1 cellular context compared by ENCODE assay signal in the genomic region with DNA sequence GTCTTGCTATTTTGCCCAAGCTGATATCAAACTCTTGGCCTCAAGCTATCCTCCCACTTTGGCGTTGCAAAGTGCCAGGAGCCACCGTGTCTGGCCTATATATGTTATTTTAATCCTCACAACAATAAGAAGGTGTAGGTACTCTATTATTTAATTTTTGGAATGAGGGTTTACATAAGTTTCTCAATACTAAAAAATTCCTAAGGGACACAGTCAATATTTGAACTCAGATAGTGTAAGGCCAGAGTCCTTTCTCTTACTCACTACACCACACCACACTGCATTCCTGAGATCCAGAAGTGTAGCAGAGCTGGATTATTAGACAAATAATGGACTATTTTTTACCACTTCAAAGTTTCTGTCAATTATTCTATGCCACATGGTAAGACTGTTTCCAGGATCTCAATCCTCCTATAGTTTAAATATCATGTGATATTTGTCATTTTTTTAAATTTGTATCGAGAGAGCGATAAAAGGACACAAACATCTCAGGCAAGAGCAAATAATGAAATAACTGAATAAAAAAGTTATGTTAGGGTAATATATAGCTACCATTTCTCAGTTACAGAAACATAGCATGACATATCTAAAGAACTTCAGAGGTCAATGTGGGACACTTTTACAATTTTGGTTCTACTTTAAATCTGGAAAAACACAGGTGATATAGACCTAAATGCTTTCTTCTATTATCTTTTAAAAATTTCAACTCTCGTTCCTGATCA.
TF ChIP-seq lines count a peak whose summit lies in the region.

No MANE protein-coding gene starts in this region.

TF ChIP-seq in HepG2, 621 proteins besides CTCF, POLR2A, EP300 and RAD21 (continued from another document and continues in another):
- TF ChIP-seq, protein P1, sequence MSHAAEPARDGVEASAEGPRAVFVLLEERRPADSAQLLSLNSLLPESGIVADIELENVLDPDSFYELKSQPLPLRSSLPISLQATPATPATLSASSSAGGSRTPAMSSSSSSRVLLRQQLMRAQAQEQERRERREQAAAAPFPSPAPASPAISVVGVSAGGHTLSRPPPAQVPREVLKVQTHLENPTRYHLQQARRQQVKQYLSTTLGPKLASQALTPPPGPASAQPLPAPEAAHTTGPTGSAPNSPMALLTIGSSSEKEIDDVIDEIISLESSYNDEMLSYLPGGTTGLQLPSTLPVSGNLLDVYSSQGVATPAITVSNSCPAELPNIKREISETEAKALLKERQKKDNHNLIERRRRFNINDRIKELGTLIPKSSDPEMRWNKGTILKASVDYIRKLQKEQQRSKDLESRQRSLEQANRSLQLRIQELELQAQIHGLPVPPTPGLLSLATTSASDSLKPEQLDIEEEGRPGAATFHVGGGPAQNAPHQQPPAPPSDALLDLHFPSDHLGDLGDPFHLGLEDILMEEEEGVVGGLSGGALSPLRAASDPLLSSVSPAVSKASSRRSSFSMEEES (CRISPR knock-in tag; IDR thresholded peaks at IDR 0.05): peak; percentile 74
- TF ChIP-seq ISX (CRISPR knock-in tag; conservative IDR thresholded peaks at IDR 0.05) (no peak), ZFP37 (CRISPR knock-in tag; IDR thresholded peaks at IDR 0.05; ENCODE audit: borderline replicate concordance) (no peak), ZFP1 (CRISPR knock-in tag; IDR thresholded peaks at IDR 0.05) (0 out of 2 replicates have a peak, but pooled peaks have one; percentile 69), CHCHD3 (CRISPR knock-in tag; IDR thresholded peaks at IDR 0.05) (no peak), ZNF83 (CRISPR knock-in tag; IDR thresholded peaks at IDR 0.05; ENCODE audit: borderline replicate concordance) (no peak), ZNF205 (CRISPR knock-in tag; IDR thresholded peaks at IDR 0.05) (peak; percentile 68; the same call in 1 of the 2 replicates), ZBTB1 (CRISPR knock-in tag; IDR thresholded peaks at IDR 0.05; ENCODE audit: borderline replicate concordance) (no peak), KDM5A (IDR thresholded peaks at IDR 0.05; ENCODE audit: borderline replicate concordance, low read length) (no peak; the same call in 1 of the 2 replicates), ZNF18 (CRISPR knock-in tag; IDR thresholded peaks at IDR 0.05; ENCODE audit: insufficient replicate concordance) (no peak), THAP9 (CRISPR knock-in tag; IDR thresholded peaks at IDR 0.05; ENCODE audit: borderline replicate concordance) (no peak), RBM39 (IDR thresholded peaks at IDR 0.05; ENCODE audit: low read depth, low read length, poor library complexity, severe bottlenecking) (no peak), IRF9 (CRISPR knock-in tag; IDR thresholded peaks at IDR 0.05; ENCODE audit: borderline replicate concordance) (no peak), AGO1 (IDR thresholded peaks at IDR 0.05; ENCODE audit: low read depth, low read length, poor library complexity, severe bottlenecking) (no peak), DZIP1 (CRISPR knock-in tag; IDR thresholded peaks at IDR 0.05) (no peak), KDM6A (CRISPR knock-in tag; IDR thresholded peaks at IDR 0.05; ENCODE audit: low read depth) (peak; percentile 81), SAP130 (CRISPR knock-in tag; IDR thresholded peaks at IDR 0.05; ENCODE audit: low read depth) (peak; percentile 82), ZNF713 (CRISPR knock-in tag; IDR thresholded peaks at IDR 0.05) (no peak), ZNF740 (CRISPR knock-in tag; IDR thresholded peaks at IDR 0.05) (no peak), GFI1 (CRISPR knock-in tag; IDR thresholded peaks at IDR 0.05; ENCODE audit: borderline replicate concordance) (peak; percentile 77; the same call in 1 of the 2 replicates), SPEN (CRISPR knock-in tag; IDR thresholded peaks at IDR 0.05; ENCODE audit: low read depth) (no peak)
- TF ChIP-seq, protein P2, sequence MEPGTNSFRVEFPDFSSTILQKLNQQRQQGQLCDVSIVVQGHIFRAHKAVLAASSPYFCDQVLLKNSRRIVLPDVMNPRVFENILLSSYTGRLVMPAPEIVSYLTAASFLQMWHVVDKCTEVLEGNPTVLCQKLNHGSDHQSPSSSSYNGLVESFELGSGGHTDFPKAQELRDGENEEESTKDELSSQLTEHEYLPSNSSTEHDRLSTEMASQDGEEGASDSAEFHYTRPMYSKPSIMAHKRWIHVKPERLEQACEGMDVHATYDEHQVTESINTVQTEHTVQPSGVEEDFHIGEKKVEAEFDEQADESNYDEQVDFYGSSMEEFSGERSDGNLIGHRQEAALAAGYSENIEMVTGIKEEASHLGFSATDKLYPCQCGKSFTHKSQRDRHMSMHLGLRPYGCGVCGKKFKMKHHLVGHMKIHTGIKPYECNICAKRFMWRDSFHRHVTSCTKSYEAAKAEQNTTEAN (CRISPR knock-in tag; conservative IDR thresholded peaks at IDR 0.05): peak; percentile 78; the same call in 1 of the 2 replicates
- TF ChIP-seq, protein P3, sequence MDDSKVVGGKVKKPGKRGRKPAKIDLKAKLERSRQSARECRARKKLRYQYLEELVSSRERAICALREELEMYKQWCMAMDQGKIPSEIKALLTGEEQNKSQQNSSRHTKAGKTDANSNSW (CRISPR knock-in tag; IDR thresholded peaks at IDR 0.05; ENCODE audit: borderline replicate concordance): no peak
- TF ChIP-seq, protein P4, sequence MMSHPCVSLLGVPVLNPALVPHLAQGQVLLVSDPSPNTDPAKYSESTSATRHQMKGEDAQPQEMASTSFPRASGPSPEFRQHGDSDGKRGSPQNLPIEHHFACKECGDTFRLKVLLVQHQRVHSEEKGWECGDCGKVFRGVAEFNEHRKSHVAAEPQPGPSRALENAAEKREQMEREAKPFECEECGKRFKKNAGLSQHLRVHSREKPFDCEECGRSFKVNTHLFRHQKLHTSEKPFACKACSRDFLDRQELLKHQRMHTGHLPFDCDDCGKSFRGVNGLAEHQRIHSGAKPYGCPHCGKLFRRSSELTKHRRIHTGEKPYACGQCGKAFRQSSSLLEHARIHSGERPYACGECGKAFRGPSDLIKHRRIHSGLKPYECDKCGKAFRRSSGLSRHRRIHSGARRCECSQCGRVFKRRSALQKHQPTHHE (CRISPR knock-in tag; IDR thresholded peaks at IDR 0.05; ENCODE audit: borderline replicate concordance): no peak
- TF ChIP-seq, protein P5, sequence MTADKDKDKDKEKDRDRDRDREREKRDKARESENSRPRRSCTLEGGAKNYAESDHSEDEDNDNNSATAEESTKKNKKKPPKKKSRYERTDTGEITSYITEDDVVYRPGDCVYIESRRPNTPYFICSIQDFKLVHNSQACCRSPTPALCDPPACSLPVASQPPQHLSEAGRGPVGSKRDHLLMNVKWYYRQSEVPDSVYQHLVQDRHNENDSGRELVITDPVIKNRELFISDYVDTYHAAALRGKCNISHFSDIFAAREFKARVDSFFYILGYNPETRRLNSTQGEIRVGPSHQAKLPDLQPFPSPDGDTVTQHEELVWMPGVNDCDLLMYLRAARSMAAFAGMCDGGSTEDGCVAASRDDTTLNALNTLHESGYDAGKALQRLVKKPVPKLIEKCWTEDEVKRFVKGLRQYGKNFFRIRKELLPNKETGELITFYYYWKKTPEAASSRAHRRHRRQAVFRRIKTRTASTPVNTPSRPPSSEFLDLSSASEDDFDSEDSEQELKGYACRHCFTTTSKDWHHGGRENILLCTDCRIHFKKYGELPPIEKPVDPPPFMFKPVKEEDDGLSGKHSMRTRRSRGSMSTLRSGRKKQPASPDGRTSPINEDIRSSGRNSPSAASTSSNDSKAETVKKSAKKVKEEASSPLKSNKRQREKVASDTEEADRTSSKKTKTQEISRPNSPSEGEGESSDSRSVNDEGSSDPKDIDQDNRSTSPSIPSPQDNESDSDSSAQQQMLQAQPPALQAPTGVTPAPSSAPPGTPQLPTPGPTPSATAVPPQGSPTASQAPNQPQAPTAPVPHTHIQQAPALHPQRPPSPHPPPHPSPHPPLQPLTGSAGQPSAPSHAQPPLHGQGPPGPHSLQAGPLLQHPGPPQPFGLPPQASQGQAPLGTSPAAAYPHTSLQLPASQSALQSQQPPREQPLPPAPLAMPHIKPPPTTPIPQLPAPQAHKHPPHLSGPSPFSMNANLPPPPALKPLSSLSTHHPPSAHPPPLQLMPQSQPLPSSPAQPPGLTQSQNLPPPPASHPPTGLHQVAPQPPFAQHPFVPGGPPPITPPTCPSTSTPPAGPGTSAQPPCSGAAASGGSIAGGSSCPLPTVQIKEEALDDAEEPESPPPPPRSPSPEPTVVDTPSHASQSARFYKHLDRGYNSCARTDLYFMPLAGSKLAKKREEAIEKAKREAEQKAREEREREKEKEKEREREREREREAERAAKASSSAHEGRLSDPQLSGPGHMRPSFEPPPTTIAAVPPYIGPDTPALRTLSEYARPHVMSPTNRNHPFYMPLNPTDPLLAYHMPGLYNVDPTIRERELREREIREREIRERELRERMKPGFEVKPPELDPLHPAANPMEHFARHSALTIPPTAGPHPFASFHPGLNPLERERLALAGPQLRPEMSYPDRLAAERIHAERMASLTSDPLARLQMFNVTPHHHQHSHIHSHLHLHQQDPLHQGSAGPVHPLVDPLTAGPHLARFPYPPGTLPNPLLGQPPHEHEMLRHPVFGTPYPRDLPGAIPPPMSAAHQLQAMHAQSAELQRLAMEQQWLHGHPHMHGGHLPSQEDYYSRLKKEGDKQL (CRISPR knock-in tag; IDR thresholded peaks at IDR 0.05; ENCODE audit: low read depth): peak; percentile 94
- TF ChIP-seq, protein P6, sequence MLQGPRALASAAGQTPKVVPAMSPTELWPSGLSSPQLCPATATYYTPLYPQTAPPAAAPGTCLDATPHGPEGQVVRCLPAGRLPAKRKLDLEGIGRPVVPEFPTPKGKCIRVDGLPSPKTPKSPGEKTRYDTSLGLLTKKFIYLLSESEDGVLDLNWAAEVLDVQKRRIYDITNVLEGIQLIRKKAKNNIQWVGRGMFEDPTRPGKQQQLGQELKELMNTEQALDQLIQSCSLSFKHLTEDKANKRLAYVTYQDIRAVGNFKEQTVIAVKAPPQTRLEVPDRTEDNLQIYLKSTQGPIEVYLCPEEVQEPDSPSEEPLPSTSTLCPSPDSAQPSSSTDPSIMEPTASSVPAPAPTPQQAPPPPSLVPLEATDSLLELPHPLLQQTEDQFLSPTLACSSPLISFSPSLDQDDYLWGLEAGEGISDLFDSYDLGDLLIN (CRISPR knock-in tag; IDR thresholded peaks at IDR 0.05; ENCODE audit: borderline replicate concordance): no peak
- TF ChIP-seq, protein P7, sequence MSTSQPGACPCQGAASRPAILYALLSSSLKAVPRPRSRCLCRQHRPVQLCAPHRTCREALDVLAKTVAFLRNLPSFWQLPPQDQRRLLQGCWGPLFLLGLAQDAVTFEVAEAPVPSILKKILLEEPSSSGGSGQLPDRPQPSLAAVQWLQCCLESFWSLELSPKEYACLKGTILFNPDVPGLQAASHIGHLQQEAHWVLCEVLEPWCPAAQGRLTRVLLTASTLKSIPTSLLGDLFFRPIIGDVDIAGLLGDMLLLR (CRISPR knock-in tag; IDR thresholded peaks at IDR 0.05): no peak
